25 cellular contexts compared by ENCODE assay signal in genomic region chr5:148372883-148373282, GRCh38. TPM values are rescaled to one million over a fixed set of nuclear protein-coding genes. Genes with fewer than 3 reads are reported as not detected.
"Had no signal": no experiment of that assay in that cellular context is flagged by ENCODE, and none has a peak within 500 bp of the region (broad histone marks: within the 10 kb centered on the region; RNA-seq: fewer than 3 reads in every experiment).

No MANE protein-coding gene starts in this region.

- H3K4me3 ChIP-seq: ascending aorta, lung, psoas muscle, stomach, vagina had no signal

- H3K27ac Mint-ChIP-seq: activated T-cell treated with anti-CD3 and anti-CD28 coated beads, Interleukin-2, amount 50 U/mL, for 72 hours; T-helper 1 cell treated with Interleukin-12 subunit alpha and Interleukin-12 subunit beta and Interleukin-4 antibody, amounts not matched to agents 30 μg/mL and 1 μg/mL, for 36 hours had no signal

- DNase-seq: activated CD4-positive, alpha-beta T cell treated with anti-CD3 and anti-CD28 coated beads for 1 hour; activated CD8-positive, alpha-beta memory T cell treated with anti-CD3 and anti-CD28 coated beads for 24 hours; activated effector memory CD4-positive, alpha-beta T cell treated with anti-CD3 and anti-CD28 coated beads, Interleukin-2, amount 50 U/mL, for 16 hours; activated naive CD4-positive, alpha-beta T cell treated with anti-CD3 and anti-CD28 coated beads, Interleukin-2, amount 50 U/mL, for 16 hours; activated T-cell treated with anti-CD3 and anti-CD28 coated beads, Interleukin-2, amount 50 U/mL, for 72 hours; effector CD4-positive, alpha-beta T cell; foreskin fibroblast; hippocampal formation; midbrain; psoas muscle; right cardiac atrium; small intestine; stimulated activated CD4-positive, alpha-beta T cell treated with anti-CD3 and anti-CD28 coated beads, Interleukin-4, amount 100 ng/mL, for 1 hour; stomach; trophoblast cell had no signal

- H3K36me3 ChIP-seq: ascending aorta, vagina had no signal

- FAIRE-seq: keratinocyte, small intestine had no signal

- H3K4me3 Mint-ChIP-seq: activated T-cell treated with anti-CD3 and anti-CD28 coated beads, Interleukin-2, amount 50 U/mL, for 72 hours; T-helper 1 cell treated with Interleukin-12 subunit alpha and Interleukin-12 subunit beta and Interleukin-4 antibody, amounts not matched to agents 30 μg/mL and 1 μg/mL, for 36 hours had no signal

- H3K27me3 ChIP-seq: ascending aorta, stomach, vagina had no signal

- ATAC-seq: activated T-cell treated with anti-CD3 and anti-CD28 coated beads, Interleukin-2, amount 50 U/mL, for 72 hours; left lobe of liver; psoas muscle; right cardiac atrium had no signal

RNA-seq across cellular contexts. Expression of gene SPINK9, which starts 37.5 kb away (rescaled TPM):
- total RNA-seq: activated T-cell treated with anti-CD3 and anti-CD28 coated beads, Interleukin-2, amount 50 U/mL, for 72 hours; ascending aorta; cerebellum; left lobe of liver; lung; myocyte; osteocyte; psoas muscle; stomach; temporal lobe; vagina had no signal
